In genomic region chr22:43346521-43346929, GRCh38 we compare ENCODE assay signal across 8 cellular contexts.
A peak's percentile ranks its signal among the peaks of the same experiment; 100 is the strongest.
DNase-seq lines count a peak whose midpoint lies in the region; ATAC-seq and TF ChIP-seq lines count a peak whose summit lies in the region.

No MANE protein-coding gene starts in this region.

- peak; percentile 68 for TF ChIP-seq CTCF in astrocyte of the spinal cord (IDR thresholded peaks at IDR 0.05; ENCODE audit: low read depth, low read length)

- peak; percentile 31 for DNase-seq in DMS53 treated with DMSO at 0.1 percent for 48 hours (lab: John Stamatoyannopoulos, UW; ENCODE audit: unreplicated experiment)
- peak; percentile 21 to 42 for DNase-seq in Kasumi-1 (lab: John Stamatoyannopoulos, UW)
- peak; percentile 54 for DNase-seq in T-helper 2 cell treated with Interferon-gamma antibody and Interleukin-4, amounts not matched to agents 5 μg/mL and 100 μg/mL, for 36 hours (ENCODE audit: low spot score)
- DNase-seq in astrocyte of the spinal cord (ENCODE audit: low read depth, low spot score), result no peak
- peak; percentile 17 for DNase-seq in iris pigment epithelial cell (ENCODE audit: low read depth)
- peak; percentile 71 for DNase-seq in stimulated activated CD4-positive, alpha-beta T cell treated with anti-CD3 and anti-CD28 coated beads, Interleukin-4, amount 100 ng/mL, for 1 hour
- DNase-seq in NCI-H2081 treated with DMSO at 0.1 percent for 48 hours (lab: John Stamatoyannopoulos, UW), result no peak

- H3K27ac Mint-ChIP-seq in T-helper 2 cell treated with Interferon-gamma antibody and Interleukin-4, amounts not matched to agents 5 μg/mL and 100 μg/mL, for 36 hours, result no peak overlapping the region

- H3K36me3 Mint-ChIP-seq in T-helper 2 cell treated with Interferon-gamma antibody and Interleukin-4, amounts not matched to agents 5 μg/mL and 100 μg/mL, for 36 hours (ENCODE audit: low read depth), result peaks cover 2% of the 10 kb centered on the region

- H3K9me3 Mint-ChIP-seq in T-helper 2 cell treated with Interferon-gamma antibody and Interleukin-4, amounts not matched to agents 5 μg/mL and 100 μg/mL, for 36 hours, result no peaks in the 10 kb centered on the region

- no peak overlapping the region for H3K4me3 ChIP-seq in astrocyte of the spinal cord (ENCODE audit: low read depth, low read length)

- ATAC-seq in GM18861 (IDR thresholded peaks at IDR 0.05; ENCODE audit: unreplicated experiment), result no peak

- H3K4me1 Mint-ChIP-seq in T-helper 2 cell treated with Interferon-gamma antibody and Interleukin-4, amounts not matched to agents 5 μg/mL and 100 μg/mL, for 36 hours (ENCODE audit: low read depth), result peaks cover 24% of the 10 kb centered on the region

- H3K4me3 Mint-ChIP-seq in T-helper 2 cell treated with Interferon-gamma antibody and Interleukin-4, amounts not matched to agents 5 μg/mL and 100 μg/mL, for 36 hours, result no peak overlapping the region

- in situ Hi-C loops in astrocyte of the spinal cord (cut with HindIII; ENCODE audit: low sequenced_read_pairs), result no loop called here

- H3K27me3 Mint-ChIP-seq in T-helper 2 cell treated with Interferon-gamma antibody and Interleukin-4, amounts not matched to agents 5 μg/mL and 100 μg/mL, for 36 hours (ENCODE audit: low read depth), result peaks cover 19% of the 10 kb centered on the region

Comparison
In these comparisons a context has a peak if more than half of its experiments do, and no peak if none do; other contexts are left out.
1. DNase-seq: peak in DMS53 treated with DMSO at 0.1 percent for 48 hours (single experiment), Kasumi-1 (2 of 2), T-helper 2 cell treated with Interferon-gamma antibody and Interleukin-4, amounts not matched to agents 5 μg/mL and 100 μg/mL, for 36 hours (single experiment), iris pigment epithelial cell (single experiment) and stimulated activated CD4-positive, alpha-beta T cell treated with anti-CD3 and anti-CD28 coated beads, Interleukin-4, amount 100 ng/mL, for 1 hour (single experiment); none in astrocyte of the spinal cord (single experiment) and NCI-H2081 treated with DMSO at 0.1 percent for 48 hours (single experiment).